1 cellular context compared by ENCODE assay signal in the genomic region with DNA sequence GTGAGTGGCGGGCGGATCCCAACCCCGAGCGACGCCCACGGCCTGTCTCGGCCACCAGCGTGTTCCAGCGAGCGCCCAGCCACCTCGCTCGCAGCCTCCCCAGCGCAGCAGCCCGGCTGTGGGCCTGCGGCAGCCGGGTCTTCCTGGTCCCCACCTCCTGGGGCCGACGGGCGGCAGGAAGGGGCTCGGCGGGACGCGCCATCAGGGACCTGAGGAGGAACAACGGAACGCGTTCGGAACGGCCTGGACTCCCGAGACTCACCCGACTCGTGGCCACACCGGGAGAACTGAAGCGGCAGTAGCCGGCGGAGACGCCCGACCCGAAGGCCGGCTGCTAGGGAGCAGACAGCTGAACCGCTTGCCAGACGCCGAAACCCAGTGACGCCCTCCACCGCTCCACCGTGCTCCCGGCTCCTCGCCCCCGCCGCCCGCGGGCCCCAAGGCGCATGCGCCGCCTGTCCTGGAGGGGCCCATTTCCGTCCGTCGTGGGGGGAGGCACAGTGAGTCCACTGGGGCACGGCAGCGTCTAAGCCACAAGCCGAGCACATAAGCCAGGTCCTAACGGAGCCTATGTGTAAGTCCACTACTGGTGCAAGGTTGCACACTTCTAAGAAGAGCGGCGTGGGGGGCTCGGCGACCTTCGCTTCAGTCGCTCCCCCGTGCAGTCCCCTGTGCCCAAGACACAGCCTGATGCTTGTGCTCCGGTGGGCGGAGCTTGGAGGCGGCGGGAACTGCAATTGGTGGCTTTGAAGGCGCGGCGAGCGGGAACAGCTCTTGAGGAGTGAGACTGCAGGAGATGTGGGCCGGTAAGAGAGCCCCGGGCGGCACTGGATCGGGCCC.
A peak's percentile ranks its signal among the peaks of the same experiment; 100 is the strongest.
TF ChIP-seq lines count a peak whose summit lies in the region.

A gene with protein sequence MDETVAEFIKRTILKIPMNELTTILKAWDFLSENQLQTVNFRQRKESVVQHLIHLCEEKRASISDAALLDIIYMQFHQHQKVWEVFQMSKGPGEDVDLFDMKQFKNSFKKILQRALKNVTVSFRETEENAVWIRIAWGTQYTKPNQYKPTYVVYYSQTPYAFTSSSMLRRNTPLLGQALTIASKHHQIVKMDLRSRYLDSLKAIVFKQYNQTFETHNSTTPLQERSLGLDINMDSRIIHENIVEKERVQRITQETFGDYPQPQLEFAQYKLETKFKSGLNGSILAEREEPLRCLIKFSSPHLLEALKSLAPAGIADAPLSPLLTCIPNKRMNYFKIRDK (plus strand): TSS at position 743 of the 840 bp plus-strand sequence. CDS start 4,726 bp downstream, outside the sequence.
CMC2 (minus strand) TSS at position 414 of the 840 bp plus-strand sequence. CDS start 9,491 bp downstream, outside the sequence.

TF ChIP-seq in HepG2, 621 proteins besides CTCF, POLR2A, EP300 and RAD21 (continued from another document and continues in another):
- TF ChIP-seq HMGXB4 (CRISPR knock-in tag; IDR thresholded peaks at IDR 0.05; ENCODE audit: borderline replicate concordance in 1 of 2, low read depth in 1 of 2) (peak in 1 of 2 experiments; percentile 93; a peak in 3 of 4 replicates), TBX2 (CRISPR knock-in tag; IDR thresholded peaks at IDR 0.05; ENCODE audit: borderline replicate concordance) (peak; percentile 65), MED13 (CRISPR knock-in tag; IDR thresholded peaks at IDR 0.05) (no peak; the same call in none of the 2 replicates), ZNF746 (CRISPR knock-in tag; IDR thresholded peaks at IDR 0.05) (peak; percentile 53; the same call in 1 of the 2 replicates), ZNF331 (CRISPR knock-in tag; IDR thresholded peaks at IDR 0.05) (0 out of 2 replicates have a peak, but pooled peaks have one; percentile 8), RBFOX2 (IDR thresholded peaks at IDR 0.05; ENCODE audit: low read depth, low read length) (peak; percentile 88), NCOA1 (CRISPR knock-in tag; IDR thresholded peaks at IDR 0.05) (no peak), IRX3 (CRISPR knock-in tag; IDR thresholded peaks at IDR 0.05; ENCODE audit: borderline replicate concordance, low read depth) (peak; percentile 95), ZSCAN29 (CRISPR knock-in tag; conservative IDR thresholded peaks at IDR 0.05) (peak; percentile 43), ZNF607 (CRISPR knock-in tag; IDR thresholded peaks at IDR 0.05; ENCODE audit: borderline replicate concordance) (peak; percentile 95), GPBP1L1 (CRISPR knock-in tag; IDR thresholded peaks at IDR 0.05) (no peak), ATF6 (CRISPR knock-in tag; conservative IDR thresholded peaks at IDR 0.05) (peak; percentile 69; the same call in 1 of the 2 replicates), MAFF (IDR thresholded peaks at IDR 0.05; ENCODE audit: low read depth, low read length) (peak; percentile 10; the same call in 1 of the 2 replicates), ZBTB3 (CRISPR knock-in tag; IDR thresholded peaks at IDR 0.05; ENCODE audit: borderline replicate concordance, low read depth) (peak; percentile 81; the same call in 1 of the 2 replicates), TAF1 (CRISPR knock-in tag; IDR thresholded peaks at IDR 0.05) (peak; percentile 93), KDM5B (CRISPR knock-in tag; IDR thresholded peaks at IDR 0.05; ENCODE audit: borderline replicate concordance) (peak; percentile 85; the same call in 1 of the 2 replicates), ZNF883 (CRISPR knock-in tag; IDR thresholded peaks at IDR 0.05; ENCODE audit: not compliant biosample characterization) (peak; percentile 23), ZNF260 (CRISPR knock-in tag; IDR thresholded peaks at IDR 0.05; ENCODE audit: borderline replicate concordance, low read depth) (no peak), NCOA2 (CRISPR knock-in tag; IDR thresholded peaks at IDR 0.05) (no peak; the same call in 1 of the 2 replicates), TARDBP (CRISPR knock-in tag; IDR thresholded peaks at IDR 0.05) (peak; percentile 84), TERF1 (CRISPR knock-in tag; IDR thresholded peaks at IDR 0.05) (peak; percentile 87; the same call in 1 of the 2 replicates), ZNF547 (CRISPR knock-in tag; IDR thresholded peaks at IDR 0.05) (peak; percentile 64), SRSF1 (optimal IDR thresholded peaks at IDR 0.05; ENCODE audit: low read depth, low read length) (peak; percentile 85), REPIN1 (CRISPR knock-in tag; IDR thresholded peaks at IDR 0.05; ENCODE audit: borderline replicate concordance, low read depth) (peak; percentile 90), HNF1A (IDR thresholded peaks at IDR 0.05; ENCODE audit: low read depth) (peak; percentile 16; the same call in 1 of the 2 replicates), HNF1A (CRISPR knock-in tag; IDR thresholded peaks at IDR 0.05; ENCODE audit: borderline replicate concordance) (0 out of 2 replicates have a peak, but pooled peaks have one; percentile 58), MTF1 (CRISPR knock-in tag; IDR thresholded peaks at IDR 0.05) (no peak), ZBTB1 (CRISPR knock-in tag; IDR thresholded peaks at IDR 0.05; ENCODE audit: borderline replicate concordance) (no peak), POLR2AphosphoS5 (IDR thresholded peaks at IDR 0.05; ENCODE audit: low read depth, low read length) (peak; percentile 64), ZNF552 (CRISPR knock-in tag; IDR thresholded peaks at IDR 0.05; ENCODE audit: borderline replicate concordance) (peak; percentile 33; the same call in 1 of the 2 replicates), ZNF878 (CRISPR knock-in tag; IDR thresholded peaks at IDR 0.05) (peak; percentile 98; the same call in 1 of the 2 replicates), TOE1 (CRISPR knock-in tag; IDR thresholded peaks at IDR 0.05) (peak; percentile 47; the same call in 1 of the 2 replicates), REXO4 (CRISPR knock-in tag; IDR thresholded peaks at IDR 0.05; ENCODE audit: borderline replicate concordance) (0 out of 2 replicates have a peak, but pooled peaks have one; percentile 17), ZNF850 (CRISPR knock-in tag; conservative IDR thresholded peaks at IDR 0.05) (peak; percentile 96), GPN1 (CRISPR knock-in tag; IDR thresholded peaks at IDR 0.05; ENCODE audit: borderline replicate concordance) (no peak), KDM6A (CRISPR knock-in tag; IDR thresholded peaks at IDR 0.05; ENCODE audit: low read depth) (no peak), ZSCAN21 (CRISPR knock-in tag; IDR thresholded peaks at IDR 0.05; ENCODE audit: borderline replicate concordance) (peak; percentile 90)
- TF ChIP-seq, protein P1, sequence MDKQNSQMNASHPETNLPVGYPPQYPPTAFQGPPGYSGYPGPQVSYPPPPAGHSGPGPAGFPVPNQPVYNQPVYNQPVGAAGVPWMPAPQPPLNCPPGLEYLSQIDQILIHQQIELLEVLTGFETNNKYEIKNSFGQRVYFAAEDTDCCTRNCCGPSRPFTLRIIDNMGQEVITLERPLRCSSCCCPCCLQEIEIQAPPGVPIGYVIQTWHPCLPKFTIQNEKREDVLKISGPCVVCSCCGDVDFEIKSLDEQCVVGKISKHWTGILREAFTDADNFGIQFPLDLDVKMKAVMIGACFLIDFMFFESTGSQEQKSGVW (CRISPR knock-in tag; IDR thresholded peaks at IDR 0.05; ENCODE audit: borderline replicate concordance), result peak; percentile 93
- TF ChIP-seq, protein P2, sequence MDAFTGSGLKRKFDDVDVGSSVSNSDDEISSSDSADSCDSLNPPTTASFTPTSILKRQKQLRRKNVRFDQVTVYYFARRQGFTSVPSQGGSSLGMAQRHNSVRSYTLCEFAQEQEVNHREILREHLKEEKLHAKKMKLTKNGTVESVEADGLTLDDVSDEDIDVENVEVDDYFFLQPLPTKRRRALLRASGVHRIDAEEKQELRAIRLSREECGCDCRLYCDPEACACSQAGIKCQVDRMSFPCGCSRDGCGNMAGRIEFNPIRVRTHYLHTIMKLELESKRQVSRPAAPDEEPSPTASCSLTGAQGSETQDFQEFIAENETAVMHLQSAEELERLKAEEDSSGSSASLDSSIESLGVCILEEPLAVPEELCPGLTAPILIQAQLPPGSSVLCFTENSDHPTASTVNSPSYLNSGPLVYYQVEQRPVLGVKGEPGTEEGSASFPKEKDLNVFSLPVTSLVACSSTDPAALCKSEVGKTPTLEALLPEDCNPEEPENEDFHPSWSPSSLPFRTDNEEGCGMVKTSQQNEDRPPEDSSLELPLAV (CRISPR knock-in tag; conservative IDR thresholded peaks at IDR 0.05; ENCODE audit: low read depth), result peak; percentile 59
- TF ChIP-seq, protein P3, sequence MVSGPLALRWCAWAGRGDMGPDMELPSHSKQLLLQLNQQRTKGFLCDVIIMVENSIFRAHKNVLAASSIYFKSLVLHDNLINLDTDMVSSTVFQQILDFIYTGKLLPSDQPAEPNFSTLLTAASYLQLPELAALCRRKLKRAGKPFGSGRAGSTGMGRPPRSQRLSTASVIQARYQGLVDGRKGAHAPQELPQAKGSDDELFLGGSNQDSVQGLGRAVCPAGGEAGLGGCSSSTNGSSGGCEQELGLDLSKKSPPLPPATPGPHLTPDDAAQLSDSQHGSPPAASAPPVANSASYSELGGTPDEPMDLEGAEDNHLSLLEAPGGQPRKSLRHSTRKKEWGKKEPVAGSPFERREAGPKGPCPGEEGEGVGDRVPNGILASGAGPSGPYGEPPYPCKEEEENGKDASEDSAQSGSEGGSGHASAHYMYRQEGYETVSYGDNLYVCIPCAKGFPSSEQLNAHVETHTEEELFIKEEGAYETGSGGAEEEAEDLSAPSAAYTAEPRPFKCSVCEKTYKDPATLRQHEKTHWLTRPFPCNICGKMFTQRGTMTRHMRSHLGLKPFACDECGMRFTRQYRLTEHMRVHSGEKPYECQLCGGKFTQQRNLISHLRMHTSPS (CRISPR knock-in tag; IDR thresholded peaks at IDR 0.05; ENCODE audit: low read depth), result no peak
